In the genomic region with DNA sequence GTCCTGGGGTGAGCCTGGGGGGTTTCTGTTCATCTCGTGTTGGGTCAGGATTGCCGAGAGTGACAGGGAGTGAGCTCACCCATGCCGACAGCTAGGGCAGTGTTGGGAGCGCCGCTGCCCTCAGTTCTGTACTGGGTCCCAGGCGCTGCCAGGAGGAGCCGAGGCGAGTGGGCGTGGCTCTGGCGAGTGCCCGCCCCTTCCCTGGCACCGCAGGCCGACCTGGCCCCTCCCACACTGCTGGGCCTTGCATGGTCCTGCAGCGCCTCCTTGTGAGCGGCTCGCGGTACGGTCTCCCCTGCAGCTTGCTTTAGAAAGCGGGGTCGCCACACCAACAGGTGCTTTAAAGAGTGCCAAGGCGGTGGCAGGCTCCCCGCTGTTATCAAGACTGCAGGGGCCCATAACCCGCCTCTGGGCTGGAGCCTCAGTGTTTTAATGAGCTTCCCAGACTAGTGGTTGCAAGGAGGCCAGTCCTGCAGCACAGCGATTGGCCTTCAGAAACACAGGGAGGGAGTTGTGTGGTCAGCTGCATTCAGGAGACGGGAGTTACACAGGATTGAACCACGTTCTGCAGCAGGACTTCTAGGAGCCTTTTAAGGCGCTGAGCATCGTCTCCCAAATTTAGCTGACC, we compare ENCODE assay signal across 8 cellular contexts.
DNase-seq lines count a peak whose midpoint lies in the region; ATAC-seq, FAIRE-seq and TF ChIP-seq lines count a peak whose summit lies in the region.
"Not testable (repeated sequence)": the region's sequence is repeated elsewhere in the genome, so short reads cannot be mapped to it uniquely, and the experiment has no call there.

No MANE protein-coding gene starts in this region.

- peak overlapping the region; percentile 44 to 59 for H3K27ac ChIP-seq in right atrium auricular region
- H3K27ac ChIP-seq in aorta (ENCODE audit: low read depth in 1 of 2, low read length in 2 of 2): not testable (repeated sequence)

- not testable (repeated sequence) for H3K9me3 Mint-ChIP-seq in T-helper 2 cell treated with Interferon-gamma antibody and Interleukin-4, amounts not matched to agents 5 μg/mL and 100 μg/mL, for 36 hours

- peak overlapping the region; percentile 43 for H3K4me3 Mint-ChIP-seq in T-helper 2 cell treated with Interferon-gamma antibody and Interleukin-4, amounts not matched to agents 5 μg/mL and 100 μg/mL, for 36 hours

- H3K36me3 Mint-ChIP-seq in T-helper 2 cell treated with Interferon-gamma antibody and Interleukin-4, amounts not matched to agents 5 μg/mL and 100 μg/mL, for 36 hours (ENCODE audit: low read depth): not testable (repeated sequence)

- intact Hi-C loops in aorta (cut with DNase I): loop anchor here (5.0 to 10.0 kb wide), 2 partner anchors 124 to 134 kb away; partner anchors contain the start of gene MORF4L1 (in 2 of the 2)

- FAIRE-seq in GM18507 (lab: Jason Lieb, UNC): peak; percentile 96

- not testable (repeated sequence) for H3K27me3 Mint-ChIP-seq in T-helper 2 cell treated with Interferon-gamma antibody and Interleukin-4, amounts not matched to agents 5 μg/mL and 100 μg/mL, for 36 hours (ENCODE audit: low read depth)

- not testable (repeated sequence) for H3K27me3 ChIP-seq in right atrium auricular region; aorta (ENCODE audit: control insufficient read depth in 1 of 2, insufficient read depth in 2 of 2, low read length in 1 of 2)

- ATAC-seq in HG02981 (IDR thresholded peaks at IDR 0.05; ENCODE audit: unreplicated experiment) (peak; percentile 94), aorta (ENCODE audit: low FRiP score) (peak; percentile 99)

- H3K27ac Mint-ChIP-seq in T-helper 2 cell treated with Interferon-gamma antibody and Interleukin-4, amounts not matched to agents 5 μg/mL and 100 μg/mL, for 36 hours: not testable (repeated sequence)

- TF ChIP-seq CTCF in right atrium auricular region (IDR thresholded peaks at IDR 0.05): peak; percentile 40 to 91

- not testable (repeated sequence) for H3K36me3 ChIP-seq in right atrium auricular region; aorta (ENCODE audit: control insufficient read depth in 1 of 2, insufficient read depth in 2 of 2, low read length in 1 of 2)

- 2 to 6% methylated on average over 27 to 28 of the region's 28 CpGs for WGBS in aorta, 2 donors

- H3K9me3 ChIP-seq in right atrium auricular region; aorta (ENCODE audit: control insufficient read depth, low read length): not testable (repeated sequence)

- peaks cover 0 to 47% of the 10 kb centered on the region in 2 donors for H3K4me1 ChIP-seq in right atrium auricular region
- H3K4me1 ChIP-seq in aorta (ENCODE audit: control insufficient read depth in 1 of 2, insufficient read depth in 2 of 2, low read length in 2 of 2): not testable (repeated sequence)

- not testable (repeated sequence) for H3K4me1 Mint-ChIP-seq in T-helper 2 cell treated with Interferon-gamma antibody and Interleukin-4, amounts not matched to agents 5 μg/mL and 100 μg/mL, for 36 hours (ENCODE audit: low read depth)

- DNase-seq in GM18507 (ENCODE audit: extremely low spot score, insufficient read length, low read depth) (peak; percentile 77), NCI-H1694 treated with DMSO at 0.1 percent for 48 hours (lab: John Stamatoyannopoulos, UW) (peak; percentile 42), amniotic stem cell (lab: John Stamatoyannopoulos, UW) (peak; percentile 57), right atrium auricular region (ENCODE audit: low spot score) (peak; percentile 93), retina (peak; percentile 92), aorta (peak; percentile 94 to 98)
- peak; percentile 88 for DNase-seq in T-helper 2 cell treated with Interferon-gamma antibody and Interleukin-4, amounts not matched to agents 5 μg/mL and 100 μg/mL, for 36 hours (ENCODE audit: low spot score)

- H3K4me3 ChIP-seq in right atrium auricular region: peak overlapping the region in 1 of 2 donors; percentile 35
- not testable (repeated sequence) for H3K4me3 ChIP-seq in aorta (ENCODE audit: low read length in 2 of 2)

Comparison
In these comparisons a context has a peak if more than half of its experiments do, and no peak if none do; other contexts are left out.
1. DNase-seq: peak in every context shown above with its lines; median percentile 96 in aorta; 93 in right atrium auricular region; 92 in retina; 88 in T-helper 2 cell treated with Interferon-gamma antibody and Interleukin-4, amounts not matched to agents 5 μg/mL and 100 μg/mL, for 36 hours; 77 in GM18507; 57 in amniotic stem cell; 42 in NCI-H1694 treated with DMSO at 0.1 percent for 48 hours.